12 cellular contexts compared by ENCODE assay signal in genomic region chr10:87842776-87843497, GRCh38. TPM values are rescaled to one million over a fixed set of nuclear protein-coding genes. Genes with fewer than 3 reads are reported as not detected.
A peak's percentile ranks its signal among the peaks of the same experiment; 100 is the strongest.
DNase-seq lines count a peak whose midpoint lies in the region; ATAC-seq and TF ChIP-seq lines count a peak whose summit lies in the region.
"Had no signal": no experiment of that assay in that cellular context is flagged by ENCODE, and none has a peak within 500 bp of the region (broad histone marks: within the 10 kb centered on the region; RNA-seq: fewer than 3 reads in every experiment).

No MANE protein-coding gene starts in this region.

- H3K27me3 ChIP-seq in lower lobe of right lung (ENCODE audit: low read depth): no peaks in the 10 kb centered on the region
- H3K27me3 ChIP-seq: suprapubic skin had no signal

- no peak for TF ChIP-seq CTCF in lower lobe of right lung (IDR thresholded peaks at IDR 0.05)

- ATAC-seq in lower lobe of right lung: peak; percentile 25 to 56
- ATAC-seq: effector memory CD8-positive, alpha-beta T cell had no signal

- no peaks in the 10 kb centered on the region for H3K9me3 ChIP-seq in lower lobe of right lung
- H3K9me3 ChIP-seq: suprapubic skin had no signal

- DNase-seq in DMS 273 (lab: John Stamatoyannopoulos, UW; ENCODE audit: unreplicated experiment) (peak; percentile 12), DMS 273 treated with DMSO at 0.1 percent for 48 hours (lab: John Stamatoyannopoulos, UW) (no peak), HPDE6-E6E7 (ENCODE audit: extremely low spot score) (peak; percentile 23), astrocyte of the hippocampus (ENCODE audit: low read depth, low spot score) (peak; percentile 77), lower lobe of right lung (no peak), GM19238 (ENCODE audit: insufficient read length, low spot score) (no peak), cerebellar cortex (ENCODE audit: low spot score) (no peak), COLO668 (lab: John Stamatoyannopoulos, UW; ENCODE audit: unreplicated experiment) (no peak)
- DNase-seq: 8988T; effector memory CD8-positive, alpha-beta T cell had no signal

- peaks cover 8% of the 10 kb centered on the region for H3K4me1 ChIP-seq in lower lobe of right lung

- no peak overlapping the region for H3K27ac ChIP-seq in lower lobe of right lung
- H3K27ac ChIP-seq: suprapubic skin had no signal

- intact Hi-C loops in lower lobe of right lung (cut with DNase I): no loop called here

- H3K36me3 ChIP-seq in lower lobe of right lung: no peaks in the 10 kb centered on the region
- H3K36me3 ChIP-seq: suprapubic skin had no signal

- H3K4me3 ChIP-seq in lower lobe of right lung: no peak overlapping the region
- H3K4me3 ChIP-seq: lung, suprapubic skin had no signal

RNA-seq across cellular contexts. Expression of gene KLLN, which starts 20.4 kb away (rescaled TPM):
- total RNA-seq in lower lobe of right lung: 0.71 TPM

RNA-seq across cellular contexts. Expression of gene PTEN, which starts 20.5 kb away (rescaled TPM):
- 101 TPM for total RNA-seq in lower lobe of right lung

RNA-seq across cellular contexts. Expression of gene ATAD1, which starts 24.9 kb away (rescaled TPM):
- 51.2 TPM for total RNA-seq in lower lobe of right lung

Comparison
In these comparisons a context has a peak if more than half of its experiments do, and no peak if none do; other contexts are left out.
1. DNase-seq: peak in DMS 273 (single experiment), HPDE6-E6E7 (single experiment) and astrocyte of the hippocampus (single experiment); none in DMS 273 treated with DMSO at 0.1 percent for 48 hours (single experiment), lower lobe of right lung (single experiment), GM19238 (single experiment), cerebellar cortex (single experiment) and COLO668 (single experiment).